ENCODE assay signal across 34 cellular contexts in the genomic region with DNA sequence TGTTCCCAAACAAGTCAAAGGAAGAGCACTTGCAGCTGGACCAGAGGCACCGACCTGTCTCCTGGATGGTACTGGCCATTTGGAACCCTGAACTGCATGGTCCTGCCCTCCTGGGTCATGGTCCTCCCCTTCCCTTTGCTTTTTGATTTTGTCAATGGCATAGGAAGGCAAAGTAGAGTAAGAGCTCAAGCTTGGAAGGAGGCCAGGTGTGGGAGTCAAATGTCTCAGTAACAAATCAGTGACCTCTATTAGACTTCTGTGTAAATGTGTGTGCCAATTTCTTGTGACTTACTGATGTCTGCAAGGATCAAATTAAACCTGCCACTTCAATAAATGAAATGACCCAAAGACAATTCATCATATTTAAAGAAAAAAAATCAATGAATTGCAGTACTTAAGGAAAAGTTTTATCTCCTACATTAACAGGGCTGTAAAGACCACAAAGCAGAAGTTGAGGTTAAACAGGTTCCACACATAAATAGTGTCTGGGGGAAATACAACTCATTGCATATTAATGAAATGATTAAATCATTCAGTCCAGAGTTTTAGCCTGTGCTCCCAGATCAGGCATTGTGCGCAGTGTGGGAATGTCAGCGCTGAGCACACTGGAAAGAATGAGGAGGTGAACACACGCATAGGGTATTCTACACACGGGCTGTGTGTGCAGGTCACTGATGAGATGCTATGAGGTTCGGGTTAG. TPM values are rescaled to one million over a fixed set of nuclear protein-coding genes. Genes with fewer than 3 reads are reported as not detected.
A peak's percentile ranks its signal among the peaks of the same experiment; 100 is the strongest.
DNase-seq lines count a peak whose midpoint lies in the region; ATAC-seq and TF ChIP-seq lines count a peak whose summit lies in the region.
"Had no signal": no experiment of that assay in that cellular context is flagged by ENCODE, and none has a peak within 500 bp of the region (broad histone marks: within the 10 kb centered on the region; RNA-seq: fewer than 3 reads in every experiment).

No MANE protein-coding gene starts in this region.

- H3K36me3 Mint-ChIP-seq in central memory CD8-positive, alpha-beta T cell (ENCODE audit: insufficient read depth): no peaks in the 10 kb centered on the region
- H3K36me3 Mint-ChIP-seq: activated naive CD8-positive, alpha-beta T cell; CD8-positive, alpha-beta T cell; mesothelial cell of epicardium; naive thymus-derived CD4-positive, alpha-beta T cell had no signal

- ATAC-seq in central memory CD8-positive, alpha-beta T cell (replicated peaks; ENCODE audit: extremely low read depth, poor library complexity, severe bottlenecking): no peak
- ATAC-seq: A549; CD8-positive, alpha-beta T cell; HepG2; left ventricle myocardium superior; naive thymus-derived CD4-positive, alpha-beta T cell had no signal

- peak; percentile 22 for DNase-seq in NCI-H2196 (lab: John Stamatoyannopoulos, UW; ENCODE audit: unreplicated experiment)
- no peak for DNase-seq in NCI-H2196 treated with DMSO at 0.1 percent for 48 hours (lab: John Stamatoyannopoulos, UW; ENCODE audit: unreplicated experiment)
- peak; percentile 5 for DNase-seq in NB4 (ENCODE audit: low read depth)
- DNase-seq in central memory CD8-positive, alpha-beta T cell (ENCODE audit: low spot score in 2 of 2): no peak
- DNase-seq in renal cortical epithelial cell (ENCODE audit: low read depth): peak; percentile 36
- DNase-seq in RKO (ENCODE audit: low spot score): no peak
- DNase-seq in SIG-M5 (lab: John Stamatoyannopoulos, UW): no peak
- DNase-seq in activated CD4-positive, CD25-positive, alpha-beta regulatory T cell (lab: John Stamatoyannopoulos, UW): no peak
- DNase-seq: activated CD4-positive, CD25-positive, alpha-beta regulatory T cell treated with anti-CD3 and anti-CD28 coated beads, Interleukin-2, amount 50 U/mL, for 72 hours; activated effector memory CD4-positive, alpha-beta T cell treated with Interleukin-2 at 50 U/mL for 16 hours; activated T-cell treated with anti-CD3 and anti-CD28 coated beads for 4 hours; AML-193; aorta; caudate nucleus; CD8-positive, alpha-beta T cell; GOT3; hippocampal formation; left ventricle myocardium superior; naive thymus-derived CD4-positive, alpha-beta T cell; NCI-H1417; NCI-H2029 treated with DMSO at 0.1 percent for 48 hours; NCI-H446 treated with DMSO at 0.1 percent for 48 hours; occipital lobe; PC-9; SHP77; stimulated activated naive CD4-positive, alpha-beta T cell; uterus had no signal

- no peaks in the 10 kb centered on the region for H3K9me3 Mint-ChIP-seq in central memory CD8-positive, alpha-beta T cell
- H3K9me3 Mint-ChIP-seq: CD8-positive, alpha-beta T cell; dendritic cell treated with granulocyte-macrophage colony-stimulating factor and Interleukin-4, amounts not matched to agents 40 ng/mL and 50 ng/mL, for 4 days; mesothelial cell of epicardium; naive thymus-derived CD4-positive, alpha-beta T cell had no signal

- H3K27me3 Mint-ChIP-seq in central memory CD8-positive, alpha-beta T cell: peaks cover 85% of the 10 kb centered on the region

- peak overlapping the region; percentile 43 for H3K27ac Mint-ChIP-seq in central memory CD8-positive, alpha-beta T cell (ENCODE audit: low read depth)
- H3K27ac Mint-ChIP-seq: activated naive CD8-positive, alpha-beta T cell; CD8-positive, alpha-beta T cell; dendritic cell treated with granulocyte-macrophage colony-stimulating factor and Interleukin-4, amounts not matched to agents 40 ng/mL and 50 ng/mL, for 4 days; mesothelial cell of epicardium; naive thymus-derived CD4-positive, alpha-beta T cell had no signal

- H3K4me1 Mint-ChIP-seq in central memory CD8-positive, alpha-beta T cell: no peaks in the 10 kb centered on the region
- H3K4me1 Mint-ChIP-seq: mesothelial cell of epicardium had no signal

- no peak for TF ChIP-seq CTCF in NB4 (IDR thresholded peaks at IDR 0.05; ENCODE audit: low read depth, low read length)

- H3K4me3 Mint-ChIP-seq in central memory CD8-positive, alpha-beta T cell: no peak overlapping the region
- H3K4me3 Mint-ChIP-seq: activated naive CD8-positive, alpha-beta T cell; CD8-positive, alpha-beta T cell; dendritic cell treated with granulocyte-macrophage colony-stimulating factor and Interleukin-4, amounts not matched to agents 40 ng/mL and 50 ng/mL, for 4 days; mesothelial cell of epicardium; naive thymus-derived CD4-positive, alpha-beta T cell had no signal

- no peak for TF ChIP-seq POLR2A in NB4 (IDR thresholded peaks at IDR 0.05; ENCODE audit: extremely low read depth, insufficient read length)

- no peak overlapping the region for H3K4me3 ChIP-seq in NB4 (ENCODE audit: low read depth, low read length)
- H3K4me3 ChIP-seq: A549, esophagus muscularis mucosa, PC-9, thoracic aorta, uterus had no signal

RNA-seq across cellular contexts. Expression of a gene that starts 32.7 kb away (rescaled TPM):
- total RNA-seq in renal cortical epithelial cell: 47.1 and 148 TPM in 2 replicates
- total RNA-seq: CD8-positive, alpha-beta T cell; naive thymus-derived CD4-positive, alpha-beta T cell had no signal

Comparison
In these comparisons a context has a peak if more than half of its experiments do, and no peak if none do; other contexts are left out.
1. DNase-seq: peak in NCI-H2196 (single experiment), NB4 (single experiment) and renal cortical epithelial cell (single experiment); none in NCI-H2196 treated with DMSO at 0.1 percent for 48 hours (single experiment), central memory CD8-positive, alpha-beta T cell (0 of 2), RKO (single experiment), SIG-M5 (single experiment) and activated CD4-positive, CD25-positive, alpha-beta regulatory T cell (0 of 4).